In genomic region chr6:16239090-16239797, GRCh38 we compare ENCODE assay signal across 8 cellular contexts. TPM values are rescaled to one million over a fixed set of nuclear protein-coding genes. Genes with fewer than 3 reads are reported as not detected.
DNase-seq lines count a peak whose midpoint lies in the region; ATAC-seq and TF ChIP-seq lines count a peak whose summit lies in the region.

No MANE protein-coding gene starts in this region.

- no peaks in the 10 kb centered on the region for H3K9me3 ChIP-seq in tibial nerve

- intact Hi-C loops in activated B cell treated with CpG ODN at 0.5 μM for 24 hours (cut with micrococcal nuclease), result loop anchor here (1.0 to 5.0 kb wide), 4 partner anchors 68 to 523 kb away; partner anchors contain the start of gene ATXN1

- POLR2A ChIA-PET in activated B cell treated with CpG ODN at 0.5 μM for 24 hours (lab: Charles Lee), result no interaction called here

- no peaks in the 10 kb centered on the region for H3K9me3 Mint-ChIP-seq in activated B cell treated with CpG ODN at 0.5 μM for 24 hours

- H3K36me3 ChIP-seq in tibial nerve, result no peaks in the 10 kb centered on the region

- no peaks in the 10 kb centered on the region for H3K27me3 ChIP-seq in tibial nerve

- peaks cover 34% of the 10 kb centered on the region for H3K4me1 Mint-ChIP-seq in activated B cell treated with CpG ODN at 0.5 μM for 24 hours

- DNase-seq in GM10266 (ENCODE audit: extremely low spot score) (peak; percentile 51), KG1 (lab: John Stamatoyannopoulos, UW) (peak; percentile 12), activated B cell treated with CpG ODN at 0.5 μM for 24 hours (peak; percentile 23), middle frontal gyrus (ENCODE audit: extremely low spot score, low spot score) (peak; percentile 22), tibial nerve (ENCODE audit: low spot score in 2 of 2) (peak; percentile 51 to 54), GM19240 (ENCODE audit: insufficient read length, low spot score) (no peak)

- H3K36me3 Mint-ChIP-seq in activated B cell treated with CpG ODN at 0.5 μM for 24 hours (ENCODE audit: low read depth), result no peaks in the 10 kb centered on the region

- 17 to 18% methylated on average over 27 of the region's 27 CpGs for WGBS in tibial nerve, 2 donors

- peaks cover 0 to 63% (median 21%) of the 10 kb centered on the region in 4 donors for H3K4me1 ChIP-seq in tibial nerve

- peak overlapping the region; percentile 21 to 87 (median 70) for H3K27ac ChIP-seq in tibial nerve

- peaks cover 19% of the 10 kb centered on the region for H3K27me3 Mint-ChIP-seq in activated B cell treated with CpG ODN at 0.5 μM for 24 hours

- TF ChIP-seq CTCF in GM10266 (IDR thresholded peaks at IDR 0.05; ENCODE audit: control insufficient read depth, insufficient read depth, low read depth, missing control alignments), result no peak
- no peak for TF ChIP-seq CTCF in activated B cell treated with CpG ODN at 0.5 μM for 24 hours (IDR thresholded peaks at IDR 0.05)
- TF ChIP-seq CTCF in tibial nerve (IDR thresholded peaks at IDR 0.05), result peak; percentile 24 to 57 (median 52)

- peak; percentile 49 for ATAC-seq in activated B cell treated with CpG ODN at 0.5 μM for 24 hours (ENCODE audit: low read depth)
- ATAC-seq in esophagus mucosa, result peak; percentile 47
- ATAC-seq in HG02973 (IDR thresholded peaks at IDR 0.05; ENCODE audit: unreplicated experiment), result no peak

- TF ChIP-seq POLR2A in tibial nerve (IDR thresholded peaks at IDR 0.05), result no peak

- H3K4me3 Mint-ChIP-seq in activated B cell treated with CpG ODN at 0.5 μM for 24 hours, result peak overlapping the region; percentile 91

- CTCF ChIA-PET in activated B cell treated with CpG ODN at 0.5 μM for 24 hours (lab: Charles Lee), result interaction anchor here (0.9 to 1.4 kb wide), 5 partner anchors 34 to 93 kb away, joined by 3 to 4 read pairs (median 4); no protein-coding TSS in a partner anchor

- H3K4me3 ChIP-seq in tibial nerve, result peak overlapping the region; percentile 35 to 90 (median 72)

- H3K27ac Mint-ChIP-seq in activated B cell treated with CpG ODN at 0.5 μM for 24 hours, result peak overlapping the region; percentile 57

- TF ChIP-seq EP300 in tibial nerve (IDR thresholded peaks at IDR 0.05), result no peak

RNA-seq across cellular contexts. Expression of gene GMPR, which starts 0.9 kb away (rescaled TPM):
- total RNA-seq in activated B cell treated with CpG ODN at 0.5 μM for 24 hours (0.47 and 0.98 TPM in 2 replicates), esophagus mucosa (0.80 TPM), tibial nerve (10 to 100 TPM; 14.0 to 21.8 (median 15.8) TPM)

Comparison
In these comparisons a context has a peak if more than half of its experiments do, and no peak if none do; other contexts are left out.
1. CTCF ChIP-seq: peak in tibial nerve (5 of 5); none in GM10266 (single experiment) and activated B cell treated with CpG ODN at 0.5 μM for 24 hours (single experiment).